ENCODE assay signal across 27 cellular contexts in the genomic region with DNA sequence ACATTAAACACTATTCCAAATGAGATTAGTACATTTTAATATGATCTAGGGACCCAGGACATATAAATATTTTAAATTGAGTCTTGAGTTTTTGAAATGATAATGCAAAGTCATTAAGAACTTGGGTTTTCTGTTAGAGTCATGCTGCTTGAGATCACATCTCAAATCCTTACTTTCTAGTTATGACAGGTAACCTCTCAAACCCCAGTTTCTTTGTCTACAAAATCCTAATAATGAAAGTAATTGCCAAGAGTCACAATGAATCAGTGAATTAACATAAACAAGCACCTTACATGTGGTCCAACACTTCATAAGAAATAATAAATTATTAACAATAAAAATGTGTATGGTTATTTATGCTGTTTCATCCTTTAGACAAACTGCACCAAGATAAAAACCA.
DNase-seq lines count a peak whose midpoint lies in the region; ATAC-seq, FAIRE-seq and TF ChIP-seq lines count a peak whose summit lies in the region.
"Had no signal": no experiment of that assay in that cellular context is flagged by ENCODE, and none has a peak within 500 bp of the region (broad histone marks: within the 10 kb centered on the region; RNA-seq: fewer than 3 reads in every experiment).

No MANE protein-coding gene starts in this region.

- POLR2A ChIA-PET in GM12878 (lab: Charles Lee): no interaction called here

- H3K36me3 Mint-ChIP-seq in activated T-cell treated with anti-CD3 and anti-CD28 coated beads, Interleukin-2, amount 50 U/mL, for 4 hours (ENCODE audit: insufficient read depth): no peaks in the 10 kb centered on the region
- H3K36me3 Mint-ChIP-seq: brain, memory B cell had no signal

- intact Hi-C loops in GM12878 (cut with micrococcal nuclease; ENCODE audit: unreplicated experiment): no loop called here

- RAD21 ChIA-PET in GM12878 (lab: Charles Lee; ENCODE audit: unreplicated experiment): no interaction called here

- no peak overlapping the region for H3K9ac ChIP-seq in GM12878 (ENCODE audit: control insufficient read depth, insufficient read depth, low read length)
- H3K9ac ChIP-seq: SK-N-SH had no signal

- no peak overlapping the region for H3K4me2 ChIP-seq in GM12878 (ENCODE audit: control insufficient read depth, insufficient read depth)
- H3K4me2 ChIP-seq: SK-N-SH had no signal

- ATAC-seq in GM18861 (IDR thresholded peaks at IDR 0.05; ENCODE audit: unreplicated experiment) (peak; percentile 47), HG02623 (IDR thresholded peaks at IDR 0.05; ENCODE audit: unreplicated experiment) (peak; percentile 70), HG03039 (IDR thresholded peaks at IDR 0.05; ENCODE audit: unreplicated experiment) (peak; percentile 78), GM12878 (no peak; the same call in 2 of the 3 replicates), HG02763 (IDR thresholded peaks at IDR 0.05; ENCODE audit: unreplicated experiment) (no peak), GM19328 (IDR thresholded peaks at IDR 0.05; ENCODE audit: unreplicated experiment) (no peak)
- ATAC-seq in activated T-cell treated with anti-CD3 and anti-CD28 coated beads, Interleukin-2, amount 50 U/mL, for 4 hours: no peak
- ATAC-seq: left colon; stimulated activated naive CD8-positive, alpha-beta T cell treated with anti-CD3 and anti-CD28 coated beads, Interleukin-15, Interleukin-2, amounts not matched to agents 100 U/mL and 50 U/mL, for 24 hours had no signal

- H3K27ac ChIP-seq in GM12878 (ENCODE audit: control insufficient read depth, insufficient read depth): no peak overlapping the region
- H3K27ac ChIP-seq: adrenal gland, neutrophil, prostate gland, sigmoid colon, thyroid gland had no signal

- no peak overlapping the region for H3K4me3 Mint-ChIP-seq in activated T-cell treated with anti-CD3 and anti-CD28 coated beads, Interleukin-2, amount 50 U/mL, for 4 hours
- H3K4me3 Mint-ChIP-seq: activated T-cell treated with anti-CD3 and anti-CD28 coated beads, Interleukin-2, amount 50 U/mL, for 24 hours; brain; memory B cell had no signal

- H4K20me1 ChIP-seq in GM12878 (ENCODE audit: control insufficient read depth, insufficient read depth): no peaks in the 10 kb centered on the region

- no peak for TF ChIP-seq EP300 in GM12878 (IDR thresholded peaks at IDR 0.05; ENCODE audit: borderline replicate concordance in 1 of 2, control insufficient read depth in 1 of 2, low read depth in 2 of 2, low read length in 2 of 2)

- SMC1A ChIA-PET in GM12878 (lab: Charles Lee; ENCODE audit: uncharacterized antibody, unreplicated experiment): no interaction called here

- H3K79me2 ChIP-seq in GM12878 (ENCODE audit: control insufficient read depth, insufficient read depth, low read length): no peaks in the 10 kb centered on the region

- DNase-seq in GM12878 (ENCODE audit: low read depth, low spot score) (no peak), GM12892 (ENCODE audit: insufficient read length) (no peak)
- DNase-seq in activated T-cell treated with anti-CD3 and anti-CD28 coated beads, Interleukin-2, amount 50 U/mL, for 4 hours: no peak
- DNase-seq: activated CD4-positive, alpha-beta T cell treated with anti-CD3 and anti-CD28 coated beads for 4 hours; activated naive CD4-positive, alpha-beta T cell treated with Interleukin-2 at 50 U/mL for 16 hours; activated T-cell treated with anti-CD3 and anti-CD28 coated beads, Interleukin-2, amount 50 U/mL, for 24 hours; adrenal gland; effector CD4-positive, alpha-beta T cell; GOT3; KBM-7; left colon; MG63; NCI-H1436; sigmoid colon; stimulated activated naive CD8-positive, alpha-beta T cell treated with anti-CD3 and anti-CD28 coated beads, Interleukin-15, Interleukin-2, amounts not matched to agents 100 U/mL and 50 U/mL, for 24 hours; thyroid gland had no signal

- TF ChIP-seq RAD21 in GM12878 (IDR thresholded peaks at IDR 0.05; ENCODE audit: insufficient read depth, low read depth, low read length): no peak

- in situ Hi-C loops in GM12878 (cut with MboI): no loop called here

- H3K27me3 ChIP-seq in GM12878 (replicated peaks in 1 of 2; ENCODE audit: control insufficient read depth in 2 of 2, insufficient read depth in 2 of 2, low read length in 1 of 2): no peaks in the 10 kb centered on the region
- H3K27me3 ChIP-seq: adrenal gland, MG63, neutrophil, sigmoid colon, thyroid gland had no signal

- no peak overlapping the region for H2AFZ ChIP-seq in GM12878 (ENCODE audit: control insufficient read depth, low read depth, low read length)

- no peak overlapping the region for H3K4me3 ChIP-seq in GM12878
- H3K4me3 ChIP-seq: adrenal gland, MG63, prostate gland, sigmoid colon, thyroid gland had no signal

- TF ChIP-seq POLR2A in GM12878 (IDR thresholded peaks at IDR 0.05; ENCODE audit: low read depth, low read length) (no peak), GM12892 (IDR thresholded peaks at IDR 0.05; ENCODE audit: low read depth, low read length) (no peak)

- CTCF ChIA-PET in GM12878 (lab: Yijun Ruan, JAX): no interaction called here

- no peaks in the 10 kb centered on the region for H3K36me3 ChIP-seq in GM12878 (ENCODE audit: control insufficient read depth in 2 of 2, insufficient read depth in 2 of 2, low read length in 1 of 2)
- H3K36me3 ChIP-seq: adrenal gland, MG63, neutrophil, prostate gland, sigmoid colon, thyroid gland had no signal

- H3K27me3 Mint-ChIP-seq in activated T-cell treated with anti-CD3 and anti-CD28 coated beads, Interleukin-2, amount 50 U/mL, for 4 hours (ENCODE audit: low read depth): no peaks in the 10 kb centered on the region
- H3K27me3 Mint-ChIP-seq: activated T-cell treated with anti-CD3 and anti-CD28 coated beads, Interleukin-2, amount 50 U/mL, for 24 hours; brain; memory B cell had no signal

- TF ChIP-seq CTCF in GM12878 (IDR thresholded peaks at IDR 0.05 in 2 of 3, conservative IDR thresholded peaks at IDR 0.05 in 1 of 3; ENCODE audit: control insufficient read depth in 2 of 3, extremely low read depth in 1 of 3, insufficient read depth in 1 of 3, low read depth in 3 of 3, low read length in 3 of 3): no peak

- no peaks in the 10 kb centered on the region for H3K9me3 ChIP-seq in GM12878 (replicated peaks; ENCODE audit: control insufficient read depth, insufficient read depth, low read length)
- H3K9me3 ChIP-seq: adrenal gland, MG63, neutrophil, prostate gland, sigmoid colon, SK-N-SH, thyroid gland had no signal

- peaks cover 4% of the 10 kb centered on the region for H3K9me3 Mint-ChIP-seq in activated T-cell treated with anti-CD3 and anti-CD28 coated beads, Interleukin-2, amount 50 U/mL, for 4 hours
- H3K9me3 Mint-ChIP-seq: brain, memory B cell had no signal

- no peak for FAIRE-seq in GM12878 (lab: Jason Lieb, UNC)
- FAIRE-seq in GM12892 (lab: Jason Lieb, UNC): no peak
- FAIRE-seq: D721Med had no signal

- H3K4me1 Mint-ChIP-seq in activated T-cell treated with anti-CD3 and anti-CD28 coated beads, Interleukin-2, amount 50 U/mL, for 4 hours (ENCODE audit: low read depth): no peaks in the 10 kb centered on the region
- H3K4me1 Mint-ChIP-seq: memory B cell had no signal

- H3K4me1 ChIP-seq in GM12878 (ENCODE audit: control insufficient read depth, insufficient read depth, low read length): peaks cover 3% of the 10 kb centered on the region; the same call in 1 of the 2 replicates
- H3K4me1 ChIP-seq: adrenal gland, prostate gland, sigmoid colon had no signal

- no TSS peak for BruUV-seq in GM12878 (replicated peaks; lab: Mats Ljungman, UMichigan)

TF ChIP-seq in GM12878, 131 proteins besides CTCF, POLR2A, EP300 and RAD21 (continues in another document):
- no peak for TF ChIP-seq RCOR1 (conservative IDR thresholded peaks at IDR 0.05; ENCODE audit: low read depth, low read length)
- TF ChIP-seq IRF4 (IDR thresholded peaks at IDR 0.05; ENCODE audit: low read depth, low read length): 0 out of 2 replicates have a peak, but pooled peaks have one; percentile 22
- TF ChIP-seq RUNX3 (IDR thresholded peaks at IDR 0.05; ENCODE audit: low read length): peak; percentile 63; the same call in 1 of the 2 replicates
- no peak for TF ChIP-seq TARDBP (IDR thresholded peaks at IDR 0.05; ENCODE audit: borderline replicate concordance)
- TF ChIP-seq JUNB (IDR thresholded peaks at IDR 0.05): peak; percentile 94
- 0 out of 4 replicates have a peak, but pooled peaks of 1 of the 2 experiments have one; percentile 21 for TF ChIP-seq ETV6 (conservative IDR thresholded peaks at IDR 0.05 in 1 of 2, IDR thresholded peaks at IDR 0.05 in 1 of 2; ENCODE audit: borderline replicate concordance in 1 of 2, low read depth in 1 of 2)
- TF ChIP-seq GABPA (IDR thresholded peaks at IDR 0.05; ENCODE audit: low read depth): peak; percentile 33; the same call in 1 of the 2 replicates
- TF ChIP-seq, protein P1, sequence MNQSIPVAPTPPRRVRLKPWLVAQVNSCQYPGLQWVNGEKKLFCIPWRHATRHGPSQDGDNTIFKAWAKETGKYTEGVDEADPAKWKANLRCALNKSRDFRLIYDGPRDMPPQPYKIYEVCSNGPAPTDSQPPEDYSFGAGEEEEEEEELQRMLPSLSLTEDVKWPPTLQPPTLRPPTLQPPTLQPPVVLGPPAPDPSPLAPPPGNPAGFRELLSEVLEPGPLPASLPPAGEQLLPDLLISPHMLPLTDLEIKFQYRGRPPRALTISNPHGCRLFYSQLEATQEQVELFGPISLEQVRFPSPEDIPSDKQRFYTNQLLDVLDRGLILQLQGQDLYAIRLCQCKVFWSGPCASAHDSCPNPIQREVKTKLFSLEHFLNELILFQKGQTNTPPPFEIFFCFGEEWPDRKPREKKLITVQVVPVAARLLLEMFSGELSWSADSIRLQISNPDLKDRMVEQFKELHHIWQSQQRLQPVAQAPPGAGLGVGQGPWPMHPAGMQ (IDR thresholded peaks at IDR 0.05; ENCODE audit: borderline replicate concordance): no peak
- peak; percentile 64; the same call in 1 of the 2 replicates for TF ChIP-seq FOXM1 (IDR thresholded peaks at IDR 0.05; ENCODE audit: low read depth, low read length)
- no peak for TF ChIP-seq E2F4 (IDR thresholded peaks at IDR 0.05; ENCODE audit: low read depth, low read length)
- TF ChIP-seq STAT3 (IDR thresholded peaks at IDR 0.05; ENCODE audit: low read depth, low read length): no peak

Comparison
In these comparisons a context has a peak if more than half of its experiments do, and no peak if none do; other contexts are left out.
1. ATAC-seq: peak in GM18861 (single experiment), HG02623 (single experiment) and HG03039 (single experiment); none in GM12878 (single experiment), HG02763 (single experiment), activated T-cell treated with anti-CD3 and anti-CD28 coated beads, Interleukin-2, amount 50 U/mL, for 4 hours (0 of 2) and GM19328 (single experiment).